In the genomic region with DNA sequence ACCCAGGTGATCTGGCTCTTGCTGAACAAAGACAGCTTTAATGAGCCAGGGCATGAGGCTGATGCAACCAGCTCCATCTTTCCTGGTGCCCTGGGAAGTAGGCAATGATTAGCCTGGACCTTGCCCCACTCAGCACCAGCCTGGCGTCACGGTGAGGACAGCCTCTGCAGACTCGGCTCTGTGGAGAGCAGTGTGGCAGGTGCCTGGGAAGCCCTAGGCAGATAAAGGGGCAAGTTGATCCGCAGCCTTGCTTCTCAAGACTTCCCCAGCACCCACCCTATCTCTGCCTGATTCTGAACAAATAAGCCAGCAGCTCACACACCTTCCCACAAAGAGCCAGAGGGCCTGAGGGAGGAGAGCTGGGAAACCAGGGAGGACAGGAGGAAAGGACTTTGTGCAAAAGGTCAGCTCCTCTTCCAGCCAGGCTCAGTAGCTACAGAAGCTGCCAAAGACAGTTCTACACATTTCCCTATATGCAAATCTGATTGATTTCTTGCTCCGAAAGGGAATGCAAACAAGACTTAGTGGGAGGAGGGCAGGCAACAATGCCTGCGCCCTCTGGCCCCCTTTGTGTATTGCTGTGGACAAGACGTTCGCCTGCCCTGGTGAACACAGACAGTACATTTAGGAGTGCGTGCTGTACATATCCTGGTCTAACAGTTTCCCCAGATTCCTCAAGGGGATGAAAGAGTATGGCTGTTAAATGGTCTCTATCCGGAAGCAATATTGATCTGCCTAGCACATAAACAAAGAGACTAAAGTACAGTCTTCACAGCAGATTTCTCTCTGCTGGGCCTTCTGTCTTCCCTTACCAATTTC, we compare ENCODE assay signal across 10 cellular contexts.
DNase-seq lines count a peak whose midpoint lies in the region; ATAC-seq, FAIRE-seq and TF ChIP-seq lines count a peak whose summit lies in the region.
"Had no signal": no experiment of that assay in that cellular context is flagged by ENCODE, and none has a peak within 500 bp of the region (broad histone marks: within the 10 kb centered on the region; RNA-seq: fewer than 3 reads in every experiment).

No MANE protein-coding gene starts in this region.

- no peak overlapping the region for H3K4me3 Mint-ChIP-seq in activated CD8-positive, alpha-beta T cell treated with anti-CD3 and anti-CD28 coated beads for 36 hours
- H3K4me3 Mint-ChIP-seq: activated naive CD8-positive, alpha-beta T cell had no signal

- H3K27ac ChIP-seq in HEK293 (ENCODE audit: extremely low read depth, low read depth, low read length) (no peak overlapping the region), iPS-20b (ENCODE audit: low read length) (no peak overlapping the region), small intestine (ENCODE audit: low read depth in 1 of 2, low read length in 1 of 2) (peak overlapping the region; percentile 75 to 92)

- H3K27ac Mint-ChIP-seq in activated CD8-positive, alpha-beta T cell treated with anti-CD3 and anti-CD28 coated beads for 36 hours = no peak overlapping the region
- H3K27ac Mint-ChIP-seq: activated naive CD8-positive, alpha-beta T cell had no signal

- DNase-seq in SHP77 (lab: John Stamatoyannopoulos, UW) (peak; percentile 35 to 46), small intestine (peak; percentile 97)
- DNase-seq in activated CD8-positive, alpha-beta T cell treated with anti-CD3 and anti-CD28 coated beads for 36 hours = no peak
- DNase-seq in activated CD8-positive, alpha-beta memory T cell treated with anti-CD3 and anti-CD28 coated beads, Interleukin-2, amount 50 U/mL, for 4 hours = no peak
- DNase-seq: stimulated activated CD4-positive, alpha-beta T cell treated with anti-CD3 and anti-CD28 coated beads, Interleukin-1b, Interleukin-23, amount 100 ng/mL, for 48 hours had no signal

- TF ChIP-seq CTCF in HEK293 (tag by site-specific recombination; IDR thresholded peaks at IDR 0.05) = no peak
- no peak for TF ChIP-seq CTCF in activated CD8-positive, alpha-beta T cell treated with anti-CD3 and anti-CD28 coated beads for 36 hours (IDR thresholded peaks at IDR 0.05)

- intact Hi-C loops in activated CD8-positive, alpha-beta T cell treated with anti-CD3 and anti-CD28 coated beads for 36 hours (cut with micrococcal nuclease) = no loop called here

- 12 to 66% (median 46%) methylated on average over 10 of the region's 10 CpGs for WGBS in small intestine, 3 donors

- H3K36me3 Mint-ChIP-seq in activated CD8-positive, alpha-beta T cell treated with anti-CD3 and anti-CD28 coated beads for 36 hours (ENCODE audit: low read depth) = no peaks in the 10 kb centered on the region
- H3K36me3 Mint-ChIP-seq: activated naive CD8-positive, alpha-beta T cell had no signal

- H3K27me3 ChIP-seq in iPS-20b (ENCODE audit: insufficient read depth, low read length) (no peaks in the 10 kb centered on the region), small intestine (ENCODE audit: control insufficient read depth in 2 of 2, insufficient read depth in 2 of 2, low read length in 2 of 2) (no peaks in the 10 kb centered on the region)

- no peaks in the 10 kb centered on the region for H3K36me3 ChIP-seq in HEK293 (ENCODE audit: control insufficient read depth in 2 of 2, insufficient read depth in 1 of 2, low read length in 2 of 2)
- H3K36me3 ChIP-seq in iPS-20b (ENCODE audit: insufficient read depth, low read depth, low read length) = no peaks in the 10 kb centered on the region
- no peaks in the 10 kb centered on the region for H3K36me3 ChIP-seq in small intestine (ENCODE audit: control insufficient read depth in 2 of 2, insufficient read depth in 2 of 2, low read length in 2 of 2)

- no peaks in the 10 kb centered on the region for H3K9me3 Mint-ChIP-seq in activated CD8-positive, alpha-beta T cell treated with anti-CD3 and anti-CD28 coated beads for 36 hours

- no peaks in the 10 kb centered on the region for H3K27me3 Mint-ChIP-seq in activated CD8-positive, alpha-beta T cell treated with anti-CD3 and anti-CD28 coated beads for 36 hours
- H3K27me3 Mint-ChIP-seq: activated naive CD8-positive, alpha-beta T cell had no signal

- no peaks in the 10 kb centered on the region for H3K9me3 ChIP-seq in HEK293 (ENCODE audit: control insufficient read depth, insufficient read depth, low read depth, low read length)
- no peaks in the 10 kb centered on the region for H3K9me3 ChIP-seq in iPS-20b (ENCODE audit: insufficient read depth, low read depth, low read length)
- no peaks in the 10 kb centered on the region for H3K9me3 ChIP-seq in small intestine (ENCODE audit: control insufficient read depth, low read depth)

- H3K4me3 ChIP-seq in HEK293 (ENCODE audit: low read depth, low read length) (no peak overlapping the region), iPS-20b (ENCODE audit: low read length) (no peak overlapping the region), small intestine (ENCODE audit: low read depth in 1 of 2, low read length in 2 of 2) (no peak overlapping the region)

- FAIRE-seq in small intestine (lab: Jason Lieb, UNC) = no peak

- peak overlapping the region; percentile 25 for H3K9ac ChIP-seq in iPS-20b (ENCODE audit: low read depth, low read length)

- ATAC-seq in activated CD8-positive, alpha-beta T cell treated with anti-CD3 and anti-CD28 coated beads for 36 hours = no peak
- ATAC-seq in HG03432 (IDR thresholded peaks at IDR 0.05; ENCODE audit: unreplicated experiment) (no peak), GM18520 (IDR thresholded peaks at IDR 0.05; ENCODE audit: unreplicated experiment) (no peak)

- H3K4me1 Mint-ChIP-seq in activated CD8-positive, alpha-beta T cell treated with anti-CD3 and anti-CD28 coated beads for 36 hours (ENCODE audit: low read depth) = peaks cover 20% of the 10 kb centered on the region

- H3K4me1 ChIP-seq in HEK293 (ENCODE audit: control insufficient read depth, insufficient read depth, low read length) (peaks cover 8% of the 10 kb centered on the region), iPS-20b (ENCODE audit: insufficient read depth, low read length) (peaks cover 48% of the 10 kb centered on the region), small intestine (ENCODE audit: control insufficient read depth in 2 of 2, insufficient read depth in 1 of 2, low read depth in 1 of 2, low read length in 1 of 2) (peaks cover 12 to 34% of the 10 kb centered on the region in 2 donors)

- POLR2A ChIA-PET in HEK293 (lab: Yijun Ruan, JAX) = no interaction called here
- POLR2A ChIA-PET in activated CD8-positive, alpha-beta T cell treated with anti-CD3 and anti-CD28 coated beads for 36 hours (lab: Charles Lee) = no interaction called here

- CTCF ChIA-PET in HEK293 (lab: Yijun Ruan, JAX) = interaction anchor here (0.6 to 1.9 kb wide), 10 partner anchors 11 to 399 kb away, joined by 3 to 8 read pairs (median 3); no protein-coding TSS in a partner anchor
- CTCF ChIA-PET in activated CD8-positive, alpha-beta T cell treated with anti-CD3 and anti-CD28 coated beads for 36 hours (lab: Charles Lee) = interaction anchor here (1.4 to 4.7 kb wide), 5 partner anchors 12 to 313 kb away, joined by 4 to 52 read pairs (median 6); no protein-coding TSS in a partner anchor

TF ChIP-seq in HEK293, 187 proteins besides CTCF, POLR2A, EP300 and RAD21:
- TF ChIP-seq ZNF549 (tag by site-specific recombination; IDR thresholded peaks at IDR 0.05) (no peak), ZFP37 (tag by site-specific recombination; IDR thresholded peaks at IDR 0.05) (no peak), ZNF398 (tag by site-specific recombination; IDR thresholded peaks at IDR 0.05) (no peak), ZNF560 (tag by site-specific recombination; IDR thresholded peaks at IDR 0.05; ENCODE audit: borderline replicate concordance) (no peak), ZNF221 (tag by site-specific recombination; IDR thresholded peaks at IDR 0.05; ENCODE audit: borderline replicate concordance) (no peak), HOXD13 (CRISPR knock-in tag; IDR thresholded peaks at IDR 0.05; ENCODE audit: borderline replicate concordance) (peak; percentile 59; the same call in 1 of the 2 replicates), ZBTB6 (tag by site-specific recombination; IDR thresholded peaks at IDR 0.05) (no peak)

Comparison
In these comparisons a context has a peak if more than half of its experiments do, and no peak if none do; other contexts are left out.
1. H3K27ac ChIP-seq: peak in small intestine (2 of 2); none in HEK293 (single experiment) and iPS-20b (single experiment).
2. DNase-seq: peak in SHP77 (2 of 2) and small intestine (single experiment); none in activated CD8-positive, alpha-beta T cell treated with anti-CD3 and anti-CD28 coated beads for 36 hours (single experiment) and activated CD8-positive, alpha-beta memory T cell treated with anti-CD3 and anti-CD28 coated beads, Interleukin-2, amount 50 U/mL, for 4 hours (single experiment).